Comparison of ENCODE assay signal across 2 cellular contexts in the genomic region with DNA sequence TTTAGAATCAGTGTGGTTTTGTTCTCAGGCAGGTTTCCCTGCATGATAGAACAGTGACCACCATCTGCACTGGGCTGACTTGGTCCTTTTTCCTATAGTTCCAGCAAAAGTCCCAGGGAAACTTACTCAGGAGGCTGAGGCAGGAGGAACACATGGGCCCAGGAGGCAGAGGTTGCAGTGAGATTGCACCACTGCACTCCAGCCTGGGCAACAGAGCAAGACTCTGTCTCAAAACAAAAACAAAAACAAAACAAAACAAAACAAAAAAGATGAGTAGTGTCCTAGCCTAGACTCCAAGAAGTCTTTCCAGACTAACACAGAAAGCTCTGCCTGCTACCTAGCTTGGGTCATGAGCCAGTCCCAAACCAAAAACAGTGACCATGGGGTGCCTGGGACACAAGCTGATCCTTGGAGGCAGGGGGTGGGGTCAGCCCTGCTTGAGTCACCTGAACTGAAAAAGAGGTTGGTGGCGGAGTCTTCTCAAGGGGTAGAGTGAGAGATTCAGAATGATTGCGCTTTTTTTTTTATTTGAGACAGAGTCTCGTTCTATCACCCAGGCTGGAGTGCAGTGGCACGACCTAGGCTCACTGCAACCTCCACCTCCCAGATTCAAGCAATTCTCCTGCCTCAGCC.
TF ChIP-seq lines count a peak whose summit lies in the region.

No MANE protein-coding gene starts in this region.

TF ChIP-seq in GM23338, 12 proteins besides CTCF, POLR2A, EP300 and RAD21:
- TF ChIP-seq ZNF114 (CRISPR knock-in tag; IDR thresholded peaks at IDR 0.05) = no peak
- TF ChIP-seq, protein P1, sequence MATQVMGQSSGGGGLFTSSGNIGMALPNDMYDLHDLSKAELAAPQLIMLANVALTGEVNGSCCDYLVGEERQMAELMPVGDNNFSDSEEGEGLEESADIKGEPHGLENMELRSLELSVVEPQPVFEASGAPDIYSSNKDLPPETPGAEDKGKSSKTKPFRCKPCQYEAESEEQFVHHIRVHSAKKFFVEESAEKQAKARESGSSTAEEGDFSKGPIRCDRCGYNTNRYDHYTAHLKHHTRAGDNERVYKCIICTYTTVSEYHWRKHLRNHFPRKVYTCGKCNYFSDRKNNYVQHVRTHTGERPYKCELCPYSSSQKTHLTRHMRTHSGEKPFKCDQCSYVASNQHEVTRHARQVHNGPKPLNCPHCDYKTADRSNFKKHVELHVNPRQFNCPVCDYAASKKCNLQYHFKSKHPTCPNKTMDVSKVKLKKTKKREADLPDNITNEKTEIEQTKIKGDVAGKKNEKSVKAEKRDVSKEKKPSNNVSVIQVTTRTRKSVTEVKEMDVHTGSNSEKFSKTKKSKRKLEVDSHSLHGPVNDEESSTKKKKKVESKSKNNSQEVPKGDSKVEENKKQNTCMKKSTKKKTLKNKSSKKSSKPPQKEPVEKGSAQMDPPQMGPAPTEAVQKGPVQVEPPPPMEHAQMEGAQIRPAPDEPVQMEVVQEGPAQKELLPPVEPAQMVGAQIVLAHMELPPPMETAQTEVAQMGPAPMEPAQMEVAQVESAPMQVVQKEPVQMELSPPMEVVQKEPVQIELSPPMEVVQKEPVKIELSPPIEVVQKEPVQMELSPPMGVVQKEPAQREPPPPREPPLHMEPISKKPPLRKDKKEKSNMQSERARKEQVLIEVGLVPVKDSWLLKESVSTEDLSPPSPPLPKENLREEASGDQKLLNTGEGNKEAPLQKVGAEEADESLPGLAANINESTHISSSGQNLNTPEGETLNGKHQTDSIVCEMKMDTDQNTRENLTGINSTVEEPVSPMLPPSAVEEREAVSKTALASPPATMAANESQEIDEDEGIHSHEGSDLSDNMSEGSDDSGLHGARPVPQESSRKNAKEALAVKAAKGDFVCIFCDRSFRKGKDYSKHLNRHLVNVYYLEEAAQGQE (IDR thresholded peaks at IDR 0.05; ENCODE audit: unreplicated experiment) = no peak
- TF ChIP-seq, protein P2, sequence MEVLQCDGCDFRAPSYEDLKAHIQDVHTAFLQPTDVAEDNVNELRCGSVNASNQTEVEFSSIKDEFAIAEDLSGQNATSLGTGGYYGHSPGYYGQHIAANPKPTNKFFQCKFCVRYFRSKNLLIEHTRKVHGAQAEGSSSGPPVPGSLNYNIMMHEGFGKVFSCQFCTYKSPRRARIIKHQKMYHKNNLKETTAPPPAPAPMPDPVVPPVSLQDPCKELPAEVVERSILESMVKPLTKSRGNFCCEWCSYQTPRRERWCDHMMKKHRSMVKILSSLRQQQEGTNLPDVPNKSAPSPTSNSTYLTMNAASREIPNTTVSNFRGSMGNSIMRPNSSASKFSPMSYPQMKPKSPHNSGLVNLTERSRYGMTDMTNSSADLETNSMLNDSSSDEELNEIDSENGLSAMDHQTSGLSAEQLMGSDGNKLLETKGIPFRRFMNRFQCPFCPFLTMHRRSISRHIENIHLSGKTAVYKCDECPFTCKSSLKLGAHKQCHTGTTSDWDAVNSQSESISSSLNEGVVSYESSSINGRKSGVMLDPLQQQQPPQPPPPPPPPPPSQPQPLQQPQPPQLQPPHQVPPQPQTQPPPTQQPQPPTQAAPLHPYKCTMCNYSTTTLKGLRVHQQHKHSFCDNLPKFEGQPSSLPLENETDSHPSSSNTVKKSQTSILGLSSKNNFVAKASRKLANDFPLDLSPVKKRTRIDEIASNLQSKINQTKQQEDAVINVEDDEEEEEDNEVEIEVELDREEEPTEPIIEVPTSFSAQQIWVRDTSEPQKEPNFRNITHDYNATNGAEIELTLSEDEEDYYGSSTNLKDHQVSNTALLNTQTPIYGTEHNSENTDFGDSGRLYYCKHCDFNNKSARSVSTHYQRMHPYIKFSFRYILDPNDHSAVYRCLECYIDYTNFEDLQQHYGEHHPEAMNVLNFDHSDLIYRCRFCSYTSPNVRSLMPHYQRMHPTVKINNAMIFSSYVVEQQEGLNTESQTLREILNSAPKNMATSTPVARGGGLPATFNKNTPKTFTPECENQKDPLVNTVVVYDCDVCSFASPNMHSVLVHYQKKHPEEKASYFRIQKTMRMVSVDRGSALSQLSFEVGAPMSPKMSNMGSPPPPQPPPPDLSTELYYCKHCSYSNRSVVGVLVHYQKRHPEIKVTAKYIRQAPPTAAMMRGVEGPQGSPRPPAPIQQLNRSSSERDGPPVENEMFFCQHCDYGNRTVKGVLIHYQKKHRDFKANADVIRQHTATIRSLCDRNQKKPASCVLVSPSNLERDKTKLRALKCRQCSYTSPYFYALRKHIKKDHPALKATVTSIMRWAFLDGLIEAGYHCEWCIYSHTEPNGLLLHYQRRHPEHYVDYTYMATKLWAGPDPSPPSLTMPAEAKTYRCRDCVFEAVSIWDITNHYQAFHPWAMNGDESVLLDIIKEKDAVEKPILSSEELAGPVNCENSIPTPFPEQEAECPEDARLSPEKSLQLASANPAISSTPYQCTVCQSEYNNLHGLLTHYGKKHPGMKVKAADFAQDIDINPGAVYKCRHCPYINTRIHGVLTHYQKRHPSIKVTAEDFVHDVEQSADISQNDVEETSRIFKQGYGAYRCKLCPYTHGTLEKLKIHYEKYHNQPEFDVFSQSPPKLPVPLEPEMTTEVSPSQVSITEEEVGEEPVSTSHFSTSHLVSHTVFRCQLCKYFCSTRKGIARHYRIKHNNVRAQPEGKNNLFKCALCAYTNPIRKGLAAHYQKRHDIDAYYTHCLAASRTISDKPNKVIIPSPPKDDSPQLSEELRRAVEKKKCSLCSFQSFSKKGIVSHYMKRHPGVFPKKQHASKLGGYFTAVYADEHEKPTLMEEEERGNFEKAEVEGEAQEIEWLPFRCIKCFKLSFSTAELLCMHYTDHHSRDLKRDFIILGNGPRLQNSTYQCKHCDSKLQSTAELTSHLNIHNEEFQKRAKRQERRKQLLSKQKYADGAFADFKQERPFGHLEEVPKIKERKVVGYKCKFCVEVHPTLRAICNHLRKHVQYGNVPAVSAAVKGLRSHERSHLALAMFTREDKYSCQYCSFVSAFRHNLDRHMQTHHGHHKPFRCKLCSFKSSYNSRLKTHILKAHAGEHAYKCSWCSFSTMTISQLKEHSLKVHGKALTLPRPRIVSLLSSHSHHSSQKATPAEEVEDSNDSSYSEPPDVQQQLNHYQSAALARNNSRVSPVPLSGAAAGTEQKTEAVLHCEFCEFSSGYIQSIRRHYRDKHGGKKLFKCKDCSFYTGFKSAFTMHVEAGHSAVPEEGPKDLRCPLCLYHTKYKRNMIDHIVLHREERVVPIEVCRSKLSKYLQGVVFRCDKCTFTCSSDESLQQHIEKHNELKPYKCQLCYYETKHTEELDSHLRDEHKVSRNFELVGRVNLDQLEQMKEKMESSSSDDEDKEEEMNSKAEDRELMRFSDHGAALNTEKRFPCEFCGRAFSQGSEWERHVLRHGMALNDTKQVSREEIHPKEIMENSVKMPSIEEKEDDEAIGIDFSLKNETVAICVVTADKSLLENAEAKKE (CRISPR knock-in tag; IDR thresholded peaks at IDR 0.05) = no peak

TF ChIP-seq in GM12878, 131 proteins besides CTCF, POLR2A, EP300 and RAD21:
- no peak for TF ChIP-seq CHD4 (IDR thresholded peaks at IDR 0.05)
- TF ChIP-seq ZNF24 (IDR thresholded peaks at IDR 0.05) = no peak
- TF ChIP-seq, protein P3, sequence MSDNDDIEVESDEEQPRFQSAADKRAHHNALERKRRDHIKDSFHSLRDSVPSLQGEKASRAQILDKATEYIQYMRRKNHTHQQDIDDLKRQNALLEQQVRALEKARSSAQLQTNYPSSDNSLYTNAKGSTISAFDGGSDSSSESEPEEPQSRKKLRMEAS (IDR thresholded peaks at IDR 0.05; ENCODE audit: low read depth, low read length) = no peak
- no peak for TF ChIP-seq CREM (IDR thresholded peaks at IDR 0.05; ENCODE audit: low read depth)
- no peak for TF ChIP-seq MTA3 (IDR thresholded peaks at IDR 0.05; ENCODE audit: borderline replicate concordance, low read length)
- no peak for TF ChIP-seq RBBP5 (conservative IDR thresholded peaks at IDR 0.05)
- no peak for TF ChIP-seq RCOR1 (conservative IDR thresholded peaks at IDR 0.05; ENCODE audit: low read depth, low read length)
- no peak for TF ChIP-seq FOXK2 (IDR thresholded peaks at IDR 0.05)
- no peak for TF ChIP-seq TARDBP (IDR thresholded peaks at IDR 0.05; ENCODE audit: borderline replicate concordance)
